ENCODE assay signal across 8 cellular contexts in genomic region chr1:205255941-205256780, GRCh38. TPM values are rescaled to one million over a fixed set of nuclear protein-coding genes. Genes with fewer than 3 reads are reported as not detected.
DNase-seq lines count a peak whose midpoint lies in the region; ATAC-seq and TF ChIP-seq lines count a peak whose summit lies in the region.

No MANE protein-coding gene starts in this region.

- DNase-seq in AG10803 (ENCODE audit: low read depth) (peak; percentile 79), NCI-H1694 (lab: John Stamatoyannopoulos, UW) (peak; percentile 89), T-helper 17 cell (peak; percentile 62 to 82 (median 65)), amygdala (lab: John Stamatoyannopoulos, UW) (peak; percentile 36 to 98 (median 87)), left ventricle myocardium superior (peak; percentile 92), renal cortical epithelial cell (ENCODE audit: low read depth) (peak; percentile 67)

- peaks cover 11% of the 10 kb centered on the region for H3K27me3 Mint-ChIP-seq in T-helper 17 cell

- H3K9me3 ChIP-seq in T-helper 17 cell (ENCODE audit: control insufficient read depth, low read length, poor library complexity, severe bottlenecking): no peaks in the 10 kb centered on the region

- peaks cover 5% of the 10 kb centered on the region for H3K4me1 Mint-ChIP-seq in T-helper 17 cell

- no peak overlapping the region for H3K4me3 Mint-ChIP-seq in T-helper 17 cell

- no peak overlapping the region for H3K4me3 ChIP-seq in AG10803 (ENCODE audit: low read length)

- no peaks in the 10 kb centered on the region for H3K36me3 Mint-ChIP-seq in T-helper 17 cell (ENCODE audit: low read depth)

- intact Hi-C loops in left ventricle myocardium superior (cut with micrococcal nuclease): loop anchor here (10.0 kb wide), 1 partner anchor 271 kb away; no protein-coding TSS in a partner anchor

- H3K27ac Mint-ChIP-seq in T-helper 17 cell: no peak overlapping the region

- ATAC-seq in GM21786 (IDR thresholded peaks at IDR 0.05; ENCODE audit: unreplicated experiment) (peak; percentile 69), T-helper 17 cell (peak; percentile 94), left ventricle myocardium superior (peak; percentile 93), HG02938 (IDR thresholded peaks at IDR 0.05; ENCODE audit: unreplicated experiment) (no peak)

- TF ChIP-seq CTCF in AG10803 (conservative IDR thresholded peaks at IDR 0.05; ENCODE audit: low read length): peak; percentile 99

RNA-seq across cellular contexts. Expression of gene TMCC2, which starts 28.4 kb away (rescaled TPM):
- total RNA-seq in T-helper 17 cell (10 to 100 TPM in 1 of 2 donors, under 1 TPM in 1; 0.65 to 10.2 TPM), left ventricle myocardium superior (1.3 TPM), renal cortical epithelial cell (4.4 and 4.7 TPM in 2 replicates)

RNA-seq across cellular contexts. Expression of gene DSTYK, which starts 44.7 kb away (rescaled TPM):
- total RNA-seq in T-helper 17 cell (10 to 100 TPM; 10.5 to 13.5 TPM), left ventricle myocardium superior (6.1 TPM), renal cortical epithelial cell (14.6 and 23.1 TPM in 2 replicates)
